In genomic region chr12:124478416-124478815, GRCh38 we compare ENCODE assay signal across 16 cellular contexts.
DNase-seq lines count a peak whose midpoint lies in the region; ATAC-seq and TF ChIP-seq lines count a peak whose summit lies in the region.
"Had no signal": no experiment of that assay in that cellular context is flagged by ENCODE, and none has a peak within 500 bp of the region (broad histone marks: within the 10 kb centered on the region; RNA-seq: fewer than 3 reads in every experiment).

No MANE protein-coding gene starts in this region.

- H3K27me3 ChIP-seq in breast epithelium (no peaks in the 10 kb centered on the region), right atrium auricular region (no peaks in the 10 kb centered on the region)
- H3K27me3 ChIP-seq: neutrophil, SJSA1 had no signal

- TF ChIP-seq POLR2A in breast epithelium (IDR thresholded peaks at IDR 0.05) = no peak

- H3K36me3 ChIP-seq in breast epithelium (no peaks in the 10 kb centered on the region), right atrium auricular region (peaks cover 51% of the 10 kb centered on the region)

- no peaks in the 10 kb centered on the region for H3K27me3 Mint-ChIP-seq in MCF 10A (ENCODE audit: insufficient read depth, unreplicated experiment)
- peaks cover 20% of the 10 kb centered on the region for H3K27me3 Mint-ChIP-seq in glutamatergic neuron (ENCODE audit: unreplicated experiment)
- no peaks in the 10 kb centered on the region for H3K27me3 Mint-ChIP-seq in stimulated activated naive B cell treated with anti-CD40 and anti-IgM and Interleukin-4, amounts not matched to agents 10 μg/mL and 1 μg/mL and 100 μg/mL, for 72 hours

- H3K27ac Mint-ChIP-seq in MCF 10A (ENCODE audit: low read depth, unreplicated experiment) (peak overlapping the region; percentile 21), glutamatergic neuron (ENCODE audit: unreplicated experiment) (peak overlapping the region; percentile 71)
- peak overlapping the region; percentile 88 for H3K27ac Mint-ChIP-seq in stimulated activated naive B cell treated with anti-CD40 and anti-IgM and Interleukin-4, amounts not matched to agents 10 μg/mL and 1 μg/mL and 100 μg/mL, for 72 hours

- H3K4me3 Mint-ChIP-seq in MCF 10A (ENCODE audit: unreplicated experiment) (no peak overlapping the region), glutamatergic neuron (ENCODE audit: unreplicated experiment) (peak overlapping the region; percentile 31)
- H3K4me3 Mint-ChIP-seq in stimulated activated naive B cell treated with anti-CD40 and anti-IgM and Interleukin-4, amounts not matched to agents 10 μg/mL and 1 μg/mL and 100 μg/mL, for 72 hours = peak overlapping the region in 1 of 2 donors; percentile 61

- H3K4me1 ChIP-seq in breast epithelium (peaks cover 4 to 19% of the 10 kb centered on the region in 2 donors), right atrium auricular region (peaks cover 0 to 57% of the 10 kb centered on the region in 2 donors)

- DNase-seq in MCF 10A (ENCODE audit: unreplicated experiment) (no peak), breast epithelium (ENCODE audit: low spot score in 2 of 2) (no peak), RWPE1 (ENCODE audit: low spot score) (no peak), glutamatergic neuron (no peak), right atrium auricular region (ENCODE audit: low spot score) (no peak), GM13976 (ENCODE audit: low spot score) (no peak)
- DNase-seq in stimulated activated naive B cell treated with anti-CD40 and anti-IgM and Interleukin-4, amounts not matched to agents 10 μg/mL and 1 μg/mL and 100 μg/mL, for 72 hours = no peak
- DNase-seq: anterior cingulate cortex, cortex of kidney, DMS 273 treated with DMSO at 0.1 percent for 48 hours, NCI-H1930, NCI-H524 had no signal

- intact Hi-C loops in MCF 10A (cut with micrococcal nuclease) (no loop called here), breast epithelium (cut with DNase I; ENCODE audit: low total_unique reads) (loop anchor here (1.0 kb wide), 1 partner anchor 45 kb away; no protein-coding TSS in a partner anchor)

- peaks cover 24% of the 10 kb centered on the region for H3K4me1 Mint-ChIP-seq in MCF 10A (ENCODE audit: insufficient read depth, unreplicated experiment)
- peaks cover 29% of the 10 kb centered on the region for H3K4me1 Mint-ChIP-seq in glutamatergic neuron (ENCODE audit: low read depth, unreplicated experiment)
- H3K4me1 Mint-ChIP-seq in stimulated activated naive B cell treated with anti-CD40 and anti-IgM and Interleukin-4, amounts not matched to agents 10 μg/mL and 1 μg/mL and 100 μg/mL, for 72 hours = peaks cover 42 to 73% of the 10 kb centered on the region in 2 donors

- BruUV-seq in MCF 10A (replicated peaks; lab: Mats Ljungman, UMichigan) = no TSS peak

- H3K9me3 ChIP-seq in breast epithelium (no peaks in the 10 kb centered on the region), right atrium auricular region (no peaks in the 10 kb centered on the region)
- H3K9me3 ChIP-seq: neutrophil had no signal

- TF ChIP-seq CTCF in MCF 10A (IDR thresholded peaks at IDR 0.05; ENCODE audit: unreplicated experiment) (no peak), breast epithelium (IDR thresholded peaks at IDR 0.05) (no peak), RWPE1 (conservative IDR thresholded peaks at IDR 0.05; ENCODE audit: low read depth) (no peak), glutamatergic neuron (IDR thresholded peaks at IDR 0.05; ENCODE audit: partially characterized antibody, unreplicated experiment) (no peak), right atrium auricular region (IDR thresholded peaks at IDR 0.05) (no peak), GM13976 (IDR thresholded peaks at IDR 0.05; ENCODE audit: borderline replicate concordance, control extremely low read depth, extremely low read depth, insufficient read depth, missing control alignments) (no peak)

- ATAC-seq in stimulated activated naive B cell treated with anti-CD40 and anti-IgM and Interleukin-4, amounts not matched to agents 10 μg/mL and 1 μg/mL and 100 μg/mL, for 72 hours (replicated peaks) = no peak
- no peak for ATAC-seq in GM21390 (IDR thresholded peaks at IDR 0.05; ENCODE audit: unreplicated experiment)
- ATAC-seq: right cardiac atrium had no signal

- POLR2A ChIA-PET in MCF 10A (lab: Yijun Ruan, JAX) = interaction anchor here (1.4 kb wide), 1 partner anchor 40 kb away, joined by 8 read pairs; no protein-coding TSS in a partner anchor
- POLR2A ChIA-PET in RWPE1 (lab: Yijun Ruan, JAX; ENCODE audit: low non-redundant PET) = no interaction called here

- CTCF ChIA-PET in MCF 10A (lab: Yijun Ruan, JAX) = no interaction called here
- CTCF ChIA-PET in RWPE1 (lab: Yijun Ruan, JAX) = interaction anchor here (0.7 to 0.9 kb wide), 2 partner anchors 21 to 288 kb away, joined by 3 read pairs; no protein-coding TSS in a partner anchor

- peaks cover 9% of the 10 kb centered on the region for H3K9me3 Mint-ChIP-seq in MCF 10A (ENCODE audit: unreplicated experiment)
- H3K9me3 Mint-ChIP-seq in glutamatergic neuron (ENCODE audit: unreplicated experiment) = peaks cover 22% of the 10 kb centered on the region
- peaks cover 26 to 30% of the 10 kb centered on the region in 2 donors for H3K9me3 Mint-ChIP-seq in stimulated activated naive B cell treated with anti-CD40 and anti-IgM and Interleukin-4, amounts not matched to agents 10 μg/mL and 1 μg/mL and 100 μg/mL, for 72 hours

- peaks cover 55% of the 10 kb centered on the region for H3K36me3 Mint-ChIP-seq in MCF 10A (ENCODE audit: insufficient read depth, unreplicated experiment)
- peaks cover 10% of the 10 kb centered on the region for H3K36me3 Mint-ChIP-seq in glutamatergic neuron (ENCODE audit: unreplicated experiment)
- peaks cover 90 to 93% of the 10 kb centered on the region in 2 donors for H3K36me3 Mint-ChIP-seq in stimulated activated naive B cell treated with anti-CD40 and anti-IgM and Interleukin-4, amounts not matched to agents 10 μg/mL and 1 μg/mL and 100 μg/mL, for 72 hours

- H3K4me3 ChIP-seq in breast epithelium (no peak overlapping the region), right atrium auricular region (no peak overlapping the region)
- H3K4me3 ChIP-seq: SJSA1 had no signal

- in situ Hi-C loops in GM13976 (cut with MboI; ENCODE audit: low sequenced_read_pairs, unreplicated experiment) = no loop called here

- H3K27ac ChIP-seq in breast epithelium (no peak overlapping the region), RWPE1 (peak overlapping the region; percentile 76), right atrium auricular region (no peak overlapping the region)
- H3K27ac ChIP-seq: neutrophil, SJSA1 had no signal

Comparison
In these comparisons a context has a peak if more than half of its experiments do, and no peak if none do; other contexts are left out.
1. H3K27ac Mint-ChIP-seq: peak in every context shown above with its lines; median percentile 88 in stimulated activated naive B cell treated with anti-CD40 and anti-IgM and Interleukin-4, amounts not matched to agents 10 μg/mL and 1 μg/mL and 100 μg/mL, for 72 hours; 71 in glutamatergic neuron; 21 in MCF 10A.